21 cellular contexts compared by ENCODE assay signal in genomic region chr2:200165687-200166086, GRCh38.
"Had no signal": no experiment of that assay in that cellular context is flagged by ENCODE, and none has a peak within 500 bp of the region (broad histone marks: within the 10 kb centered on the region; RNA-seq: fewer than 3 reads in every experiment).

No MANE protein-coding gene starts in this region.

- H3K27ac ChIP-seq: esophagus muscularis mucosa, gastrocnemius medialis, heart right ventricle, left lung, lower lobe of right lung had no signal

- H3K36me3 ChIP-seq: esophagus muscularis mucosa, gastrocnemius medialis, heart right ventricle, left lung, lower lobe of right lung had no signal

- H3K4me3 ChIP-seq: esophagus muscularis mucosa, gastrocnemius medialis, heart right ventricle, left lung, lower lobe of right lung, mucosa of descending colon had no signal

- H3K4me1 ChIP-seq: esophagus muscularis mucosa, gastrocnemius medialis, left lung, lower lobe of right lung had no signal

- H3K9me3 ChIP-seq: gastrocnemius medialis had no signal

- DNase-seq: cortex of kidney; effector CD4-positive, alpha-beta T cell; effector memory CD4-positive, alpha-beta T cell; foreskin melanocyte; gastrocnemius medialis; glutamatergic neuron; head of caudate nucleus; heart right ventricle; hippocampal formation; left cardiac atrium; left lung; left ventricle myocardium superior; lower lobe of right lung; mesenchymal stem cell; mucosa of descending colon; naive B cell had no signal

- H3K27me3 ChIP-seq: esophagus muscularis mucosa, gastrocnemius medialis, heart right ventricle, left lung had no signal

- FAIRE-seq: colon, endothelial cell of umbilical vein, islet of Langerhans, keratinocyte had no signal

- ATAC-seq: gastrocnemius medialis, heart right ventricle, left cardiac atrium, left lung, left ventricle myocardium superior, lower lobe of right lung, mucosa of descending colon had no signal
